1 cellular context compared by ENCODE assay signal in the genomic region with DNA sequence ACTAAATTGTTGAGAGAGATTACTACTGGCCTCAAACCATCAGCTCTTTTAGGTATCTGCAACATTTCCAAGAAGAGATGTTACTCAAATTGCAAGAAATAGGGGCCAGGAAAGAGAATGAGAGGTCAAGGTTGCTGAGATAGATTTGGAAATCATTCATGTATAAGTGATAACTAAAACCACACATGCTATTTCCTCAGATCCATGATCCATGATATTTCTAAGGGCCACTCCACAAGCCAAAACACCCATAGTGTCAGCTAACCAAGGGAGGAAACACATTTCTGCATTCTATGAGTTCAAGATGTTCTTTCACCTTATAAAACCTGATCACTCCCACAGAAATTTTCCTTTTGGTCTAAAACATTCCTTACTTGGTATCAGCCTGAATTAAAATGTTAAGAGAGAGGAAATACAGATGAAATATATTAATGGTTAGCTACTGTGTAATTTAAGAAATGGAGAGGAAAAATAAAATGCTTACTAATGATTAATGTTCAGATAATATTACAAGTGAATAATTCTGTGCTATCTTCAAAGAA.
TF ChIP-seq lines count a peak whose summit lies in the region.

No MANE protein-coding gene starts in this region.

TF ChIP-seq in K562, 482 proteins besides CTCF, POLR2A, EP300 and RAD21:
- TF ChIP-seq, protein P1, sequence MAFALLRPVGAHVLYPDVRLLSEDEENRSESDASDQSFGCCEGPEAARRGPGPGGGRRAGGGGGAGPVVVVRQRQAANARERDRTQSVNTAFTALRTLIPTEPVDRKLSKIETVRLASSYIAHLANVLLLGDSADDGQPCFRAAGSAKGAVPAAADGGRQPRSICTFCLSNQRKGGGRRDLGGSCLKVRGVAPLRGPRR (CRISPR knock-in tag; IDR thresholded peaks at IDR 0.05), result no peak
- TF ChIP-seq ZNF316 (IDR thresholded peaks at IDR 0.05) (peak; percentile 66), MCM5 (IDR thresholded peaks at IDR 0.05; ENCODE audit: low read depth) (no peak), GTF2A2 (tag; IDR thresholded peaks at IDR 0.05) (no peak), ZNF134 (CRISPR knock-in tag; conservative IDR thresholded peaks at IDR 0.05) (no peak), YBX1 (IDR thresholded peaks at IDR 0.05) (no peak), ZNF561 (CRISPR knock-in tag; conservative IDR thresholded peaks at IDR 0.05) (no peak)
- TF ChIP-seq, protein P2, sequence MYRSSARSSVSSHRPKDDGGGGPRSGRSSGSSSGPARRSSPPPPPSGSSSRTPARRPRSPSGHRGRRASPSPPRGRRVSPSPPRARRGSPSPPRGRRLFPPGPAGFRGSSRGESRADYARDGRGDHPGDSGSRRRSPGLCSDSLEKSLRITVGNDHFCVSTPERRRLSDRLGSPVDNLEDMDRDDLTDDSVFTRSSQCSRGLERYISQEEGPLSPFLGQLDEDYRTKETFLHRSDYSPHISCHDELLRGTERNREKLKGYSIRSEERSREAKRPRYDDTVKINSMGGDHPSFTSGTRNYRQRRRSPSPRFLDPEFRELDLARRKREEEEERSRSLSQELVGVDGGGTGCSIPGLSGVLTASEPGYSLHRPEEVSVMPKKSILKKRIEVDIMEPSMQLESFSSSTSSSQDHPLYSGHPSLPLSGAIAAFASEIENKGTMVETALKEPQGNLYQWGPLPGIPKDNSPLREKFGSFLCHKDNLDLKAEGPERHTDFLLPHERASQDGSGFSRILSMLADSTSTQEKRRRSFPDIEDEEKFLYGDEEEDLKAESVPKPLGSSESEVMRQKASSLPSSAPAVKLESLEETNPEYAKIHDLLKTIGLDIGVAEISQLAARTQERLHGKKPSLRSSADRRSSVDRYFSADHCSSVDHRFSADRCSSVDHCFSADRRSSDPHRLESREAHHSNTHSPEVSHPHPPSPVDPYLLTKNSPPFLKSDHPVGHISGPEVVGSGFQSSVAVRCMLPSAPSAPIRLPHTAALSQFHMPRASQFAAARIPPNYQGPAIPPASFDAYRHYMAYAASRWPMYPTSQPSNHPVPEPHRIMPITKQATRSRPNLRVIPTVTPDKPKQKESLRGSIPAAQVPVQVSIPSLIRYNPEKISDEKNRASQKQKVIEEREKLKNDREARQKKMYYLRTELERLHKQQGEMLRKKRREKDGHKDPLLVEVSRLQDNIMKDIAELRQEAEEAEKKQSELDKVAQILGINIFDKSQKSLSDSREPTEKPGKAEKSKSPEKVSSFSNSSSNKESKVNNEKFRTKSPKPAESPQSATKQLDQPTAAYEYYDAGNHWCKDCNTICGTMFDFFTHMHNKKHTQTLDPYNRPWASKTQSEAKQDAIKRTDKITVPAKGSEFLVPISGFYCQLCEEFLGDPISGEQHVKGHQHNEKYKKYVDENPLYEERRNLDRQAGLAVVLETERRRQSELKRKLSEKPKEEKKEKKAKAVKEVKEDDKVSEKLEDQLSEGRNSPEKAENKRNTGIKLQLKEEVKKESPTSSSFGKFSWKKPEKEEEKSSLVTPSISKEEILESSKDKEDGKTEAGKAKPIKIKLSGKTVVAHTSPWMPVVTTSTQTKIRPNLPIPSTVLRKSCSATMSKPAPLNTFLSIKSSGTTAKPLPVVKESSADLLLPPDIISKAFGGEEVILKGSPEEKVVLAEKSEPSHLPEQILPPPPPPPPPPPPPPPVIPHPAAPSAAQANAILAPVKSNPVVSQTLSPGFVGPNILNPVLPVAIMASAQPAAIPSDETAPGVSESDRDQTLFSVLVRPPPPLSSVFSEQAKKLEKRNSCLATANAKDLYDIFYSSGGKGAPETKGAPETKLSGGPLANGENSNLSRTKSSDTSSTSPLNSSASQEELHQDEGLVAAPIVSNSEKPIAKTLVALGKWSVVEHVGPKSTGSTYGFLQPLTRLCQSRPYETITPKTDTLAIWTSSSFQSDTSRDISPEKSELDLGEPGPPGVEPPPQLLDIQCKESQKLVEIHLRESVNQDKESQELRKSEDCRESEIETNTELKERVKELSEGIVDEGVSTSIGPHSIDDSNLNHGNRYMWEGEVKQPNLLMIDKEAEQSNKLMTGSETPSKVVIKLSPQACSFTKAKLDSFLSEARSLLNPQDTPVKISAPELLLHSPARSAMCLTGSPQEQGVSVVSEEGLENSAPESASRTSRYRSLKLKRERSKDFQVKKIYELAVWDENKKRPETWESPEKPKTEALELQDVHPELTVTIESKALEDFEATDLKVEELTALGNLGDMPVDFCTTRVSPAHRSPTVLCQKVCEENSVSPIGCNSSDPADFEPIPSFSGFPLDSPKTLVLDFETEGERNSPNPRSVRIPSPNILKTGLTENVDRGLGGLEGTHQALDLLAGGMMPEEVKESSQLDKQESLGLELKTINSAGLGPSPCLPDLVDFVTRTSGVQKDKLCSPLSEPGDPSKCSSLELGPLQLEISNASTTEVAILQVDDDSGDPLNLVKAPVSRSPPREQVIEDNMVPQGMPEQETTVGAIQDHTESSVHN (IDR thresholded peaks at IDR 0.05; ENCODE audit: borderline replicate concordance in 1 of 2, low read depth in 1 of 2), result no peak
- TF ChIP-seq, protein P3, sequence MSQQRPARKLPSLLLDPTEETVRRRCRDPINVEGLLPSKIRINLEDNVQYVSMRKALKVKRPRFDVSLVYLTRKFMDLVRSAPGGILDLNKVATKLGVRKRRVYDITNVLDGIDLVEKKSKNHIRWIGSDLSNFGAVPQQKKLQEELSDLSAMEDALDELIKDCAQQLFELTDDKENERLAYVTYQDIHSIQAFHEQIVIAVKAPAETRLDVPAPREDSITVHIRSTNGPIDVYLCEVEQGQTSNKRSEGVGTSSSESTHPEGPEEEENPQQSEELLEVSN (IDR thresholded peaks at IDR 0.05; ENCODE audit: borderline replicate concordance in 1 of 2, extremely low read depth in 1 of 2, insufficient read depth in 1 of 2, insufficient read length in 1 of 2, low read depth in 1 of 2, low read length in 1 of 2, poor library complexity in 1 of 2, severe bottlenecking in 1 of 2), result no peak
